In the genomic region with DNA sequence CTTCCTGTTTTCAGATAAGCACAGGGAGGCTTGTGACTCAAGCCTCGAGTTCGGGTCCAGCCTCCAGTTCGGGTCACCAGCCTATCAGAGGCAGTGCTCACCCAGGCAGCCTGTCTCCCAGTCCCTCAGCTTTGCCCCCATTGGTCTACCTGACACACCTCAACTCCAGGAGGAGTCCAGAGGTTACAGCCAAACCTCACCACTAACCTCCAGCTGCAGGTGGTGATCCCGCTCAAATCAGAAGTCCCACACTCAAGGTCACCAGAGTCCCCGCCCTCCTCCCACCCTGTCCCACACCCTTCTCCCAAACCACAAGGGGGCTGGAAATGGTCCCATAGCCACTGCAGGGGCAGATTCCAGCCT, we compare ENCODE assay signal across 9 cellular contexts. TPM values are rescaled to one million over a fixed set of nuclear protein-coding genes. Genes with fewer than 3 reads are reported as not detected.
DNase-seq lines count a peak whose midpoint lies in the region; ATAC-seq, FAIRE-seq and TF ChIP-seq lines count a peak whose summit lies in the region.
"Had no signal": no experiment of that assay in that cellular context is flagged by ENCODE, and none has a peak within 500 bp of the region (broad histone marks: within the 10 kb centered on the region; RNA-seq: fewer than 3 reads in every experiment).

No MANE protein-coding gene starts in this region.

- ATAC-seq in A549 (peak in 1 of 2 experiments; percentile 13; a peak in 2 of 6 replicates), GM18520 (IDR thresholded peaks at IDR 0.05; ENCODE audit: unreplicated experiment) (no peak), HG02938 (IDR thresholded peaks at IDR 0.05; ENCODE audit: unreplicated experiment) (no peak)

- H3K27ac Mint-ChIP-seq in immature natural killer cell, result peak overlapping the region; percentile 80 to 96 (median 90)

- H3K27me3 Mint-ChIP-seq in immature natural killer cell (ENCODE audit: low read depth in 3 of 3), result peaks cover 4 to 11% (median 8%) of the 10 kb centered on the region in 3 donors

- TF ChIP-seq RAD21 in A549 (conservative IDR thresholded peaks at IDR 0.05 in 1 of 2, IDR thresholded peaks at IDR 0.05 in 1 of 2), result no peak

- no peaks in the 10 kb centered on the region for H3K27me3 ChIP-seq in ovary

- POLR2A ChIA-PET in A549 (lab: Yijun Ruan, JAX), result interaction anchor here (0.9 kb wide), 1 partner anchor 88 kb away, joined by 3 read pairs; no protein-coding TSS in a partner anchor

- WGBS in A549 (ENCODE audit: missing lambda C conversion rate), result 68% methylated on average over 5 of the region's 5 CpGs
- WGBS in ovary, 3 donors, result 50 to 62% (median 51%) methylated on average over 5 of the region's 5 CpGs

- H3K4me1 ChIP-seq in A549 (peaks cover 22% of the 10 kb centered on the region), ovary (ENCODE audit: insufficient read depth) (peaks cover 6% of the 10 kb centered on the region)

- no peak for FAIRE-seq in A549 (lab: Jason Lieb, UNC)
- FAIRE-seq: TTC549 had no signal

- H3K27ac ChIP-seq in A549 (peak overlapping the region in 1 of 2 experiments; percentile 89; a peak in 2 of 6 replicates), ovary (no peak overlapping the region)

- TF ChIP-seq EP300 in A549 (IDR thresholded peaks at IDR 0.05) (no peak), ovary (IDR thresholded peaks at IDR 0.05) (no peak)

- H3K36me3 Mint-ChIP-seq in immature natural killer cell, result peaks cover 0 to 10% (median under 1%) of the 10 kb centered on the region in 3 donors

- DNase-seq in A549 (ENCODE audit: low read depth in 1 of 2, low spot score in 1 of 2) (peak; percentile 53 to 57), GM12865 (ENCODE audit: low read depth) (peak; percentile 76), SW480 (ENCODE audit: low spot score) (peak; percentile 63), immature natural killer cell (no peak), ovary (no peak), NCI-H2081 treated with DMSO at 0.1 percent for 48 hours (lab: John Stamatoyannopoulos, UW) (no peak)

- peak overlapping the region; percentile 96 for H3K4me2 ChIP-seq in A549

- intact Hi-C loops in ovary (cut with DNase I), result loop anchor here in 2 of 4 donors (2.0 to 10.0 kb wide), 2 partner anchors 40 to 86 kb away; a partner anchor contains a TSS

- peak overlapping the region; percentile 85 to 95 (median 89) for H3K4me3 Mint-ChIP-seq in immature natural killer cell

- H3K9me3 ChIP-seq in A549, result no peaks in the 10 kb centered on the region
- no peaks in the 10 kb centered on the region for H3K9me3 ChIP-seq in ovary

- no peak for TF ChIP-seq POLR2A in A549 (IDR thresholded peaks at IDR 0.05; ENCODE audit: low read length)
- no peak for TF ChIP-seq POLR2A in ovary (IDR thresholded peaks at IDR 0.05)

- CTCF ChIA-PET in A549 (lab: Yijun Ruan, JAX), result interaction anchor here (1.1 to 3.7 kb wide), 7 partner anchors 9 to 144 kb away, joined by 3 to 19 read pairs (median 4); no protein-coding TSS in a partner anchor

- H3K9me3 Mint-ChIP-seq in immature natural killer cell, result no peaks in the 10 kb centered on the region

- H3K4me1 Mint-ChIP-seq in immature natural killer cell, result peaks cover 34 to 39% of the 10 kb centered on the region in 2 donors

- H3K4me3 ChIP-seq in A549, result peak overlapping the region; percentile 66; the same call in 1 of the 3 replicates
- peak overlapping the region; percentile 68 for H3K4me3 ChIP-seq in GM12865 (ENCODE audit: low read depth, low read length)
- H3K4me3 ChIP-seq in ovary, result no peak overlapping the region

- no peaks in the 10 kb centered on the region for H3K36me3 ChIP-seq in ovary

- TF ChIP-seq CTCF in A549 (IDR thresholded peaks at IDR 0.05), result no peak
- TF ChIP-seq CTCF in GM12865 (IDR thresholded peaks at IDR 0.05; ENCODE audit: insufficient read depth, low read depth, low read length, missing control alignments), result no peak
- TF ChIP-seq CTCF in ovary (IDR thresholded peaks at IDR 0.05), result no peak

TF ChIP-seq in A549, 52 proteins besides CTCF, POLR2A, EP300 and RAD21:
- TF ChIP-seq, protein P1, sequence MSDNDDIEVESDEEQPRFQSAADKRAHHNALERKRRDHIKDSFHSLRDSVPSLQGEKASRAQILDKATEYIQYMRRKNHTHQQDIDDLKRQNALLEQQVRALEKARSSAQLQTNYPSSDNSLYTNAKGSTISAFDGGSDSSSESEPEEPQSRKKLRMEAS (IDR thresholded peaks at IDR 0.05), result no peak

RNA-seq across cellular contexts. Expression of a gene that starts 42.1 kb away (rescaled TPM):
- polyA plus RNA-seq in A549 (2011; rRNA removed) (10.4 and 12.7 TPM in 2 replicates), A549 (2017; fragmentation: RNase III; extraction: RNeasy Plus Mini Kit Qiagen cat#74134 plus additional on column Dnase treatment) (18.1 to 18.4 TPM (median 18.3 TPM) in 3 replicates), immature natural killer cell (10 to 100 TPM in 2 of 3 donors, 1 to 10 TPM in 1; 9.6 to 17.0 (median 10.4) TPM), ovary (10 to 100 TPM; 13.2 to 17.1 TPM)
- polyA plus RNA-seq in A549 (2012; cell fraction: cytosol; rRNA removed), result 15.0 and 25.1 TPM in 2 replicates
- 47.3 and 56.0 TPM in 2 replicates for polyA plus RNA-seq in A549 (2012; cell fraction: nucleus; rRNA removed)
- polyA minus RNA-seq in A549 (2011; rRNA and poly(A)+ RNA removed), result 20.4 and 34.1 TPM in 2 replicates
- 10 to 100 TPM; 14.9 to 33.6 (median 26.1) TPM for total RNA-seq in ovary

Comparison
In these comparisons a context has a peak if more than half of its experiments do, and no peak if none do; other contexts are left out.
1. DNase-seq: peak in A549 (2 of 2), GM12865 (single experiment) and SW480 (single experiment); none in immature natural killer cell (0 of 3), ovary (0 of 5) and NCI-H2081 treated with DMSO at 0.1 percent for 48 hours (single experiment).